In the genomic region with DNA sequence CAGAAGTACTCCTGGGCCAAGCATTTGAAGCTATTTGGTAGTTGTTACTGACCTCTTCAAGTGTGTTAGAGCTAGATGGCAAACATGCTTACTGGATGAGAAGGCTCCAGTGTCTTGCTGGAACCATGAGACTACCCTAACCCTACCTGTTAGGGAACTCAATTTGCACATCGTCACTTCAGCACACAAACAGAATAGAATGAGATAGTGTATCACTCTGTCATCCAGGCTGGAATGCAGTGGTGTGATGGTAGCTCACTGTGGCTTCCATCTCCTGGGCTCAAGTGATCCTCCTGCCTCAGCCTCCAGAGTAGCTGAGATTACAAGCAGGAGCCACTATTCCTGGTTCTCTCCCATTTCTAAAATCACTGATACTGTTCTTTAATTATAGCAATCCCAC, we compare ENCODE assay signal across 29 cellular contexts.
"Had no signal": no experiment of that assay in that cellular context is flagged by ENCODE, and none has a peak within 500 bp of the region (broad histone marks: within the 10 kb centered on the region; RNA-seq: fewer than 3 reads in every experiment).

No MANE protein-coding gene starts in this region.

- H3K27ac ChIP-seq: adrenal gland, ascending aorta, cardiac muscle cell, VCaP had no signal

- H3K4me1 ChIP-seq: adrenal gland, ascending aorta had no signal

- H3K4me3 ChIP-seq: adrenal gland, ascending aorta, cardiac muscle cell had no signal

- H3K36me3 ChIP-seq: adrenal gland, ascending aorta, cardiac muscle cell had no signal

- DNase-seq: activated B cell treated with CpG ODN at 0.5 μM for 24 hours; activated CD4-positive, alpha-beta memory T cell treated with anti-CD3 and anti-CD28 coated beads for 36 hours; activated CD4-positive, alpha-beta T cell treated with anti-CD3 and anti-CD28 coated beads for 4 hours; activated CD4-positive, alpha-beta T cell treated with anti-CD3 and anti-CD28 coated beads, Interleukin-2, amount 10 ng/mL, durations not matched to agents 24 days and 14 days; activated CD4-positive, alpha-beta T cell treated with anti-CD3 and anti-CD28 coated beads, Interleukin-2, amount 50 U/mL, for 1 hour; activated CD4-positive, alpha-beta T cell treated with anti-CD3 and anti-CD28 coated beads, Interleukin-2, amount 50 U/mL, for 4 hours; activated CD4-positive, CD25-positive, alpha-beta regulatory T cell treated with anti-CD3 and anti-CD28 coated beads, Interleukin-2, amount 50 U/mL, for 72 hours; activated CD8-positive, alpha-beta memory T cell treated with anti-CD3 and anti-CD28 coated beads, Interleukin-2, amount 50 U/mL, for 4 hours; activated CD8-positive, alpha-beta T cell treated with anti-CD3 and anti-CD28 coated beads for 36 hours; activated effector memory CD4-positive, alpha-beta T cell treated with anti-CD3 and anti-CD28 coated beads, Interleukin-2, amount 50 U/mL, for 16 hours; activated gamma-delta T cell treated with Interleukin-2 at 50 U/mL for 16 hours; activated naive CD4-positive, alpha-beta T cell; activated naive CD4-positive, alpha-beta T cell treated with anti-CD3 and anti-CD28 coated beads for 36 hours; activated naive CD4-positive, alpha-beta T cell treated with anti-CD3 and anti-CD28 coated beads, Interleukin-2, amount 50 U/mL, for 16 hours; activated naive CD8-positive, alpha-beta T cell treated with anti-CD3 and anti-CD28 coated beads for 36 hours; activated T-cell treated with anti-CD3 and anti-CD28 coated beads for 4 hours; activated T-cell treated with anti-CD3 and anti-CD28 coated beads, Interleukin-2, amount 50 U/mL, for 1 hour; activated T-cell treated with anti-CD3 and anti-CD28 coated beads, Interleukin-2, amount 50 U/mL, for 4 hours; activated T-cell treated with anti-CD3 and anti-CD28 coated beads, Interleukin-2, amount 50 U/mL, for 72 hours; adrenal gland; amniotic stem cell; central memory CD4-positive, alpha-beta T cell; SW 1271; T-helper 1 cell; T-helper 2 cell; T-helper 9 cell had no signal

- H3K27me3 ChIP-seq: adrenal gland, ascending aorta, cardiac muscle cell had no signal
